In the genomic region with DNA sequence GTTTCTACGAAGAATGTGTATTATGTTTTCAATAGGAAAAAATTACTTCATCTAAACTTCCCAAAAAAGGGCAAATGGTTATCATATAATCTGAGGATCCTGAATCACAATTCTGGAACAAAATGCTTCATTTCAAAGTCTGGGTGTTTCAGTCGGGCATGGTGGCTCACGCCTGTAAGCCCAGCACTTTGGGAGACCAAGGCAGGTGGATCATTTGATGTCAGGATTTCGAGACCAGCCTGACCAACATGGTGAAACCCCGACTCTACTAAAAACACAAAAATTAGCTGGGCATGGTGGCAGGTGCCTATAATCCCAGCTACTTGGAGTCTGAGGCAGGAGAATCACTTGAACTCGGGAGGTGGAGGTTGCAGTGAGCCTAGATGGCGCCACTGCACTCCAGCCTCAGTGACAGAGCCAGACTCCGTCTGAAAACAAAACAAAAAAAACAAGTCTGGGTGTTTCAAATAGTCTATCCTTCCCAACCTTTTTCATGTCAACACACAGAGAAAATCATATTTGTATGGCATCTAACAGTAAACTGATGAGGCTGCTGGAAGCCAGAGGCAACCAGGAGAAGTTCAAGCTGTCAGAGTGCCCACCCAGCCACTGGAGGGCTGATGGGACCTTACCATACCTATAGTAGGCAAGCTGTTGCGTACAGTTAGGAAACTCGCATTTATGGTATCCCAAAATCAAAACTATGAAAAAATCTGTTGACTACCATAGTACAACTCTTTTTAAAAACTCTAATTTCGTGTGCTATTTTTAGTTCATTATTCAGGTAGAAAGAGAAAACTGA, we compare ENCODE assay signal across 1 cellular context.
A peak's percentile ranks its signal among the peaks of the same experiment; 100 is the strongest.
TF ChIP-seq lines count a peak whose summit lies in the region.

No MANE protein-coding gene starts in this region.

TF ChIP-seq in K562, 482 proteins besides CTCF, POLR2A, EP300 and RAD21 (continues in another document):
- TF ChIP-seq, protein P1, sequence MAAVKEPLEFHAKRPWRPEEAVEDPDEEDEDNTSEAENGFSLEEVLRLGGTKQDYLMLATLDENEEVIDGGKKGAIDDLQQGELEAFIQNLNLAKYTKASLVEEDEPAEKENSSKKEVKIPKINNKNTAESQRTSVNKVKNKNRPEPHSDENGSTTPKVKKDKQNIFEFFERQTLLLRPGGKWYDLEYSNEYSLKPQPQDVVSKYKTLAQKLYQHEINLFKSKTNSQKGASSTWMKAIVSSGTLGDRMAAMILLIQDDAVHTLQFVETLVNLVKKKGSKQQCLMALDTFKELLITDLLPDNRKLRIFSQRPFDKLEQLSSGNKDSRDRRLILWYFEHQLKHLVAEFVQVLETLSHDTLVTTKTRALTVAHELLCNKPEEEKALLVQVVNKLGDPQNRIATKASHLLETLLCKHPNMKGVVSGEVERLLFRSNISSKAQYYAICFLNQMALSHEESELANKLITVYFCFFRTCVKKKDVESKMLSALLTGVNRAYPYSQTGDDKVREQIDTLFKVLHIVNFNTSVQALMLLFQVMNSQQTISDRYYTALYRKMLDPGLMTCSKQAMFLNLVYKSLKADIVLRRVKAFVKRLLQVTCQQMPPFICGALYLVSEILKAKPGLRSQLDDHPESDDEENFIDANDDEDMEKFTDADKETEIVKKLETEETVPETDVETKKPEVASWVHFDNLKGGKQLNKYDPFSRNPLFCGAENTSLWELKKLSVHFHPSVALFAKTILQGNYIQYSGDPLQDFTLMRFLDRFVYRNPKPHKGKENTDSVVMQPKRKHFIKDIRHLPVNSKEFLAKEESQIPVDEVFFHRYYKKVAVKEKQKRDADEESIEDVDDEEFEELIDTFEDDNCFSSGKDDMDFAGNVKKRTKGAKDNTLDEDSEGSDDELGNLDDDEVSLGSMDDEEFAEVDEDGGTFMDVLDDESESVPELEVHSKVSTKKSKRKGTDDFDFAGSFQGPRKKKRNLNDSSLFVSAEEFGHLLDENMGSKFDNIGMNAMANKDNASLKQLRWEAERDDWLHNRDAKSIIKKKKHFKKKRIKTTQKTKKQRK (IDR thresholded peaks at IDR 0.05; ENCODE audit: borderline replicate concordance, low read depth, low read length), result no peak
- TF ChIP-seq EHMT2 (IDR thresholded peaks at IDR 0.05), result no peak
- TF ChIP-seq, protein P2, sequence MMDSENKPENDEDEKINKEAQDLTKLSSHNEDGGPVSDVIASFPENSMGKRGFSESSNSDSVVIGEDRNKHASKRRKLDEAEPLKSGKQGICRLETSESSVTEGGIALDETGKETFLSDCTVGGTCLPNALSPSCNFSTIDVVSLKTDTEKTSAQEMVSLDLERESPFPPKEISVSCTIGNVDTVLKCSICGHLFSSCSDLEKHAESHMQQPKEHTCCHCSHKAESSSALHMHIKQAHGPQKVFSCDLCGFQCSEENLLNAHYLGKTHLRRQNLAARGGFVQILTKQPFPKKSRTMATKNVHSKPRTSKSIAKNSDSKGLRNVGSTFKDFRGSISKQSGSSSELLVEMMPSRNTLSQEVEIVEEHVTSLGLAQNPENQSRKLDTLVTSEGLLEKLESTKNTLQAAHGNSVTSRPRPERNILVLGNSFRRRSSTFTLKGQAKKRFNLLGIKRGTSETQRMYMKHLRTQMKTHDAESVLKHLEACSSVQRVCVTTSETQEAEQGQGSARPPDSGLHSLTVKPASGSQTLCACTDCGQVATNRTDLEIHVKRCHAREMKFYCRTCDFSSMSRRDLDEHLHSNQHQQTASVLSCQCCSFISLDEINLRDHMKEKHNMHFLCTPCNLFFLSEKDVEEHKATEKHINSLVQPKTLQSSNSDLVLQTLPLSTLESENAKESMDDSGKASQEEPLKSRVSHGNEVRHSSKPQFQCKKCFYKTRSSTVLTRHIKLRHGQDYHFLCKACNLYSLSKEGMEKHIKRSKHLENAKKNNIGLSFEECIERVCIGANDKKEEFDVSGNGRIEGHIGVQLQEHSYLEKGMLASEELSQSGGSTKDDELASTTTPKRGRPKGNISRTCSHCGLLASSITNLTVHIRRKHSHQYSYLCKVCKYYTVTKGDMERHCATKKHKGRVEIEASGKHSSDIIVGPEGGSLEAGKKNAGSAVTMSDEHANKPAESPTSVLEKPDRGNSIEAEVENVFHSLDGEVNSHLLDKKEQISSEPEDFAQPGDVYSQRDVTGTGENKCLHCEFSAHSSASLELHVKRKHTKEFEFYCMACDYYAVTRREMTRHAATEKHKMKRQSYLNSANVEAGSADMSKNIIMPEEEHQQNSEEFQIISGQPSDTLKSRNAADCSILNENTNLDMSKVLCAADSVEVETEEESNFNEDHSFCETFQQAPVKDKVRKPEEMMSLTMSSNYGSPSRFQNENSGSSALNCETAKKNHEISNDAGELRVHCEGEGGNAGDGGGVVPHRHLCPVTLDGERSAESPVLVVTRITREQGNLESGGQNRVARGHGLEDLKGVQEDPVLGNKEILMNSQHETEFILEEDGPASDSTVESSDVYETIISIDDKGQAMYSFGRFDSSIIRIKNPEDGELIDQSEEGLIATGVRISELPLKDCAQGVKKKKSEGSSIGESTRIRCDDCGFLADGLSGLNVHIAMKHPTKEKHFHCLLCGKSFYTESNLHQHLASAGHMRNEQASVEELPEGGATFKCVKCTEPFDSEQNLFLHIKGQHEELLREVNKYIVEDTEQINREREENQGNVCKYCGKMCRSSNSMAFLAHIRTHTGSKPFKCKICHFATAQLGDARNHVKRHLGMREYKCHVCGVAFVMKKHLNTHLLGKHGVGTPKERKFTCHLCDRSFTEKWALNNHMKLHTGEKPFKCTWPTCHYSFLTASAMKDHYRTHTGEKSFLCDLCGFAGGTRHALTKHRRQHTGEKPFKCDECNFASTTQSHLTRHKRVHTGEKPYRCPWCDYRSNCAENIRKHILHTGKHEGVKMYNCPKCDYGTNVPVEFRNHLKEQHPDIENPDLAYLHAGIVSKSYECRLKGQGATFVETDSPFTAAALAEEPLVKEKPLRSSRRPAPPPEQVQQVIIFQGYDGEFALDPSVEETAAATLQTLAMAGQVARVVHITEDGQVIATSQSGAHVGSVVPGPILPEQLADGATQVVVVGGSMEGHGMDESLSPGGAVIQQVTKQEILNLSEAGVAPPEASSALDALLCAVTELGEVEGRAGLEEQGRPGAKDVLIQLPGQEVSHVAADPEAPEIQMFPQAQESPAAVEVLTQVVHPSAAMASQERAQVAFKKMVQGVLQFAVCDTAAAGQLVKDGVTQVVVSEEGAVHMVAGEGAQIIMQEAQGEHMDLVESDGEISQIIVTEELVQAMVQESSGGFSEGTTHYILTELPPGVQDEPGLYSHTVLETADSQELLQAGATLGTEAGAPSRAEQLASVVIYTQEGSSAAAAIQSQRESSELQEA (IDR thresholded peaks at IDR 0.05; ENCODE audit: low read depth), result no peak
- TF ChIP-seq SREBF2 (CRISPR knock-in tag; IDR thresholded peaks at IDR 0.05), result no peak
- 0 out of 2 replicates have a peak, but pooled peaks have one; percentile 36 for TF ChIP-seq CXXC5 (CRISPR knock-in tag; IDR thresholded peaks at IDR 0.05)
- TF ChIP-seq, protein P3, sequence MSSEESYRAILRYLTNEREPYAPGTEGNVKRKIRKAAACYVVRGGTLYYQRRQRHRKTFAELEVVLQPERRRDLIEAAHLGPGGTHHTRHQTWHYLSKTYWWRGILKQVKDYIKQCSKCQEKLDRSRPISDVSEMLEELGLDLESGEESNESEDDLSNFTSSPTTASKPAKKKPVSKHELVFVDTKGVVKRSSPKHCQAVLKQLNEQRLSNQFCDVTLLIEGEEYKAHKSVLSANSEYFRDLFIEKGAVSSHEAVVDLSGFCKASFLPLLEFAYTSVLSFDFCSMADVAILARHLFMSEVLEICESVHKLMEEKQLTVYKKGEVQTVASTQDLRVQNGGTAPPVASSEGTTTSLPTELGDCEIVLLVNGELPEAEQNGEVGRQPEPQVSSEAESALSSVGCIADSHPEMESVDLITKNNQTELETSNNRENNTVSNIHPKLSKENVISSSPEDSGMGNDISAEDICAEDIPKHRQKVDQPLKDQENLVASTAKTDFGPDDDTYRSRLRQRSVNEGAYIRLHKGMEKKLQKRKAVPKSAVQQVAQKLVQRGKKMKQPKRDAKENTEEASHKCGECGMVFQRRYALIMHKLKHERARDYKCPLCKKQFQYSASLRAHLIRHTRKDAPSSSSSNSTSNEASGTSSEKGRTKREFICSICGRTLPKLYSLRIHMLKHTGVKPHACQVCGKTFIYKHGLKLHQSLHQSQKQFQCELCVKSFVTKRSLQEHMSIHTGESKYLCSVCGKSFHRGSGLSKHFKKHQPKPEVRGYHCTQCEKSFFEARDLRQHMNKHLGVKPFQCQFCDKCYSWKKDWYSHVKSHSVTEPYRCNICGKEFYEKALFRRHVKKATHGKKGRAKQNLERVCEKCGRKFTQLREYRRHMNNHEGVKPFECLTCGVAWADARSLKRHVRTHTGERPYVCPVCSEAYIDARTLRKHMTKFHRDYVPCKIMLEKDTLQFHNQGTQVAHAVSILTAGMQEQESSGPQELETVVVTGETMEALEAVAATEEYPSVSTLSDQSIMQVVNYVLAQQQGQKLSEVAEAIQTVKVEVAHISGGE (CRISPR knock-in tag; IDR thresholded peaks at IDR 0.05), result no peak
- TF ChIP-seq, protein P4, sequence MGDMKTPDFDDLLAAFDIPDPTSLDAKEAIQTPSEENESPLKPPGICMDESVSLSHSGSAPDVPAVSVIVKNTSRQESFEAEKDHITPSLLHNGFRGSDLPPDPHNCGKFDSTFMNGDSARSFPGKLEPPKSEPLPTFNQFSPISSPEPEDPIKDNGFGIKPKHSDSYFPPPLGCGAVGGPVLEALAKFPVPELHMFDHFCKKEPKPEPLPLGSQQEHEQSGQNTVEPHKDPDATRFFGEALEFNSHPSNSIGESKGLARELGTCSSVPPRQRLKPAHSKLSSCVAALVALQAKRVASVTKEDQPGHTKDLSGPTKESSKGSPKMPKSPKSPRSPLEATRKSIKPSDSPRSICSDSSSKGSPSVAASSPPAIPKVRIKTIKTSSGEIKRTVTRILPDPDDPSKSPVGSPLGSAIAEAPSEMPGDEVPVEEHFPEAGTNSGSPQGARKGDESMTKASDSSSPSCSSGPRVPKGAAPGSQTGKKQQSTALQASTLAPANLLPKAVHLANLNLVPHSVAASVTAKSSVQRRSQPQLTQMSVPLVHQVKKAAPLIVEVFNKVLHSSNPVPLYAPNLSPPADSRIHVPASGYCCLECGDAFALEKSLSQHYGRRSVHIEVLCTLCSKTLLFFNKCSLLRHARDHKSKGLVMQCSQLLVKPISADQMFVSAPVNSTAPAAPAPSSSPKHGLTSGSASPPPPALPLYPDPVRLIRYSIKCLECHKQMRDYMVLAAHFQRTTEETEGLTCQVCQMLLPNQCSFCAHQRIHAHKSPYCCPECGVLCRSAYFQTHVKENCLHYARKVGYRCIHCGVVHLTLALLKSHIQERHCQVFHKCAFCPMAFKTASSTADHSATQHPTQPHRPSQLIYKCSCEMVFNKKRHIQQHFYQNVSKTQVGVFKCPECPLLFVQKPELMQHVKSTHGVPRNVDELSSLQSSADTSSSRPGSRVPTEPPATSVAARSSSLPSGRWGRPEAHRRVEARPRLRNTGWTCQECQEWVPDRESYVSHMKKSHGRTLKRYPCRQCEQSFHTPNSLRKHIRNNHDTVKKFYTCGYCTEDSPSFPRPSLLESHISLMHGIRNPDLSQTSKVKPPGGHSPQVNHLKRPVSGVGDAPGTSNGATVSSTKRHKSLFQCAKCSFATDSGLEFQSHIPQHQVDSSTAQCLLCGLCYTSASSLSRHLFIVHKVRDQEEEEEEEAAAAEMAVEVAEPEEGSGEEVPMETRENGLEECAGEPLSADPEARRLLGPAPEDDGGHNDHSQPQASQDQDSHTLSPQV (IDR thresholded peaks at IDR 0.05), result peak; percentile 71
- TF ChIP-seq, protein P5, sequence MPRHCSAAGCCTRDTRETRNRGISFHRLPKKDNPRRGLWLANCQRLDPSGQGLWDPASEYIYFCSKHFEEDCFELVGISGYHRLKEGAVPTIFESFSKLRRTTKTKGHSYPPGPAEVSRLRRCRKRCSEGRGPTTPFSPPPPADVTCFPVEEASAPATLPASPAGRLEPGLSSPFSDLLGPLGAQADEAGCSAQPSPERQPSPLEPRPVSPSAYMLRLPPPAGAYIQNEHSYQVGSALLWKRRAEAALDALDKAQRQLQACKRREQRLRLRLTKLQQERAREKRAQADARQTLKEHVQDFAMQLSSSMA (CRISPR knock-in tag; IDR thresholded peaks at IDR 0.05), result no peak
- TF ChIP-seq TRIM24 (IDR thresholded peaks at IDR 0.05), result no peak
- TF ChIP-seq, protein P6, sequence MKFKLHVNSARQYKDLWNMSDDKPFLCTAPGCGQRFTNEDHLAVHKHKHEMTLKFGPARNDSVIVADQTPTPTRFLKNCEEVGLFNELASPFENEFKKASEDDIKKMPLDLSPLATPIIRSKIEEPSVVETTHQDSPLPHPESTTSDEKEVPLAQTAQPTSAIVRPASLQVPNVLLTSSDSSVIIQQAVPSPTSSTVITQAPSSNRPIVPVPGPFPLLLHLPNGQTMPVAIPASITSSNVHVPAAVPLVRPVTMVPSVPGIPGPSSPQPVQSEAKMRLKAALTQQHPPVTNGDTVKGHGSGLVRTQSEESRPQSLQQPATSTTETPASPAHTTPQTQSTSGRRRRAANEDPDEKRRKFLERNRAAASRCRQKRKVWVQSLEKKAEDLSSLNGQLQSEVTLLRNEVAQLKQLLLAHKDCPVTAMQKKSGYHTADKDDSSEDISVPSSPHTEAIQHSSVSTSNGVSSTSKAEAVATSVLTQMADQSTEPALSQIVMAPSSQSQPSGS (CRISPR knock-in tag; IDR thresholded peaks at IDR 0.05), result no peak
- no peak for TF ChIP-seq CAMTA2 (CRISPR knock-in tag; conservative IDR thresholded peaks at IDR 0.05)
- TF ChIP-seq FOSL1 (tag; conservative IDR thresholded peaks at IDR 0.05), result no peak
- TF ChIP-seq, protein P7, sequence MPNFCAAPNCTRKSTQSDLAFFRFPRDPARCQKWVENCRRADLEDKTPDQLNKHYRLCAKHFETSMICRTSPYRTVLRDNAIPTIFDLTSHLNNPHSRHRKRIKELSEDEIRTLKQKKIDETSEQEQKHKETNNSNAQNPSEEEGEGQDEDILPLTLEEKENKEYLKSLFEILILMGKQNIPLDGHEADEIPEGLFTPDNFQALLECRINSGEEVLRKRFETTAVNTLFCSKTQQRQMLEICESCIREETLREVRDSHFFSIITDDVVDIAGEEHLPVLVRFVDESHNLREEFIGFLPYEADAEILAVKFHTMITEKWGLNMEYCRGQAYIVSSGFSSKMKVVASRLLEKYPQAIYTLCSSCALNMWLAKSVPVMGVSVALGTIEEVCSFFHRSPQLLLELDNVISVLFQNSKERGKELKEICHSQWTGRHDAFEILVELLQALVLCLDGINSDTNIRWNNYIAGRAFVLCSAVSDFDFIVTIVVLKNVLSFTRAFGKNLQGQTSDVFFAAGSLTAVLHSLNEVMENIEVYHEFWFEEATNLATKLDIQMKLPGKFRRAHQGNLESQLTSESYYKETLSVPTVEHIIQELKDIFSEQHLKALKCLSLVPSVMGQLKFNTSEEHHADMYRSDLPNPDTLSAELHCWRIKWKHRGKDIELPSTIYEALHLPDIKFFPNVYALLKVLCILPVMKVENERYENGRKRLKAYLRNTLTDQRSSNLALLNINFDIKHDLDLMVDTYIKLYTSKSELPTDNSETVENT (CRISPR knock-in tag; IDR thresholded peaks at IDR 0.05), result no peak
- no peak for TF ChIP-seq CSDE1 (IDR thresholded peaks at IDR 0.05)
- TF ChIP-seq CBX5 (IDR thresholded peaks at IDR 0.05; ENCODE audit: borderline replicate concordance, low read depth), result no peak
- no peak for TF ChIP-seq RBM34 (IDR thresholded peaks at IDR 0.05; ENCODE audit: borderline replicate concordance, insufficient read depth, low read length)
- TF ChIP-seq SUPT5H (IDR thresholded peaks at IDR 0.05), result no peak
- TF ChIP-seq, protein P8, sequence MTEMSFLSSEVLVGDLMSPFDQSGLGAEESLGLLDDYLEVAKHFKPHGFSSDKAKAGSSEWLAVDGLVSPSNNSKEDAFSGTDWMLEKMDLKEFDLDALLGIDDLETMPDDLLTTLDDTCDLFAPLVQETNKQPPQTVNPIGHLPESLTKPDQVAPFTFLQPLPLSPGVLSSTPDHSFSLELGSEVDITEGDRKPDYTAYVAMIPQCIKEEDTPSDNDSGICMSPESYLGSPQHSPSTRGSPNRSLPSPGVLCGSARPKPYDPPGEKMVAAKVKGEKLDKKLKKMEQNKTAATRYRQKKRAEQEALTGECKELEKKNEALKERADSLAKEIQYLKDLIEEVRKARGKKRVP (CRISPR knock-in tag; IDR thresholded peaks at IDR 0.05), result no peak
- TF ChIP-seq BRD4 (IDR thresholded peaks at IDR 0.05), result no peak
